Comparison of ENCODE assay signal across 1 cellular context in the genomic region with DNA sequence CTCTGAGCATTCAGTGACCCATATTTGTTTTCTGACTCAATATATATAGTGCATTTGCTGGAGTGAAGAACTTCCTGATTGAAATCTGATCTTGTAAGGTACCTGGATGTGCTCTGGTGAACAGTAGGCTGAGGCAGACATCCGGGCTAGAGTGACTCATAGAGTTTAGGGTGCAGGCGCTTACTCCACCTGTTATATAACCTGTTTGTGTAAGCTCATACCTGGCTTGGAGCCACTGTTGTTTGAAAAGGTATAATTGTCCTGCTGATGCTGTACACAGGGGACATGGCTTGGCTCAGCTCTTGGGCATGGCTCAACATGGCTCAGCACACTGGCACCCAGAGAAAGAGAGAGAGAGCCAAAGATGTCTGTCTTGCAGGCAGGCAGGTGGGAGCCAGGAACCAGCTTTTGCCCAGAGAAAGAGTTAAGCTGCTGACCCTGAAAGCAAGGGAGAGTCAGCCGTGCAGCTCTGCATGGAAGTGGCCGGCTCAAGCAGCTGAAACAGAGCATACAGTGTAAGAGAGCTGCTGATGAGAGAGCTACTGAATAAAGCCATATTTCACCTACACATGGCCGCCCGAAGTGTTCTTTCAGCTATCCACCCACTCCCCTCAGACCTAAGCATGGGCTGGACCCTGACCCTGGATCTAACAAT.
TF ChIP-seq lines count a peak whose summit lies in the region.

No MANE protein-coding gene starts in this region.

TF ChIP-seq in GM23338, 12 proteins besides CTCF, POLR2A, EP300 and RAD21 (continued from another document):
- TF ChIP-seq, protein P1, sequence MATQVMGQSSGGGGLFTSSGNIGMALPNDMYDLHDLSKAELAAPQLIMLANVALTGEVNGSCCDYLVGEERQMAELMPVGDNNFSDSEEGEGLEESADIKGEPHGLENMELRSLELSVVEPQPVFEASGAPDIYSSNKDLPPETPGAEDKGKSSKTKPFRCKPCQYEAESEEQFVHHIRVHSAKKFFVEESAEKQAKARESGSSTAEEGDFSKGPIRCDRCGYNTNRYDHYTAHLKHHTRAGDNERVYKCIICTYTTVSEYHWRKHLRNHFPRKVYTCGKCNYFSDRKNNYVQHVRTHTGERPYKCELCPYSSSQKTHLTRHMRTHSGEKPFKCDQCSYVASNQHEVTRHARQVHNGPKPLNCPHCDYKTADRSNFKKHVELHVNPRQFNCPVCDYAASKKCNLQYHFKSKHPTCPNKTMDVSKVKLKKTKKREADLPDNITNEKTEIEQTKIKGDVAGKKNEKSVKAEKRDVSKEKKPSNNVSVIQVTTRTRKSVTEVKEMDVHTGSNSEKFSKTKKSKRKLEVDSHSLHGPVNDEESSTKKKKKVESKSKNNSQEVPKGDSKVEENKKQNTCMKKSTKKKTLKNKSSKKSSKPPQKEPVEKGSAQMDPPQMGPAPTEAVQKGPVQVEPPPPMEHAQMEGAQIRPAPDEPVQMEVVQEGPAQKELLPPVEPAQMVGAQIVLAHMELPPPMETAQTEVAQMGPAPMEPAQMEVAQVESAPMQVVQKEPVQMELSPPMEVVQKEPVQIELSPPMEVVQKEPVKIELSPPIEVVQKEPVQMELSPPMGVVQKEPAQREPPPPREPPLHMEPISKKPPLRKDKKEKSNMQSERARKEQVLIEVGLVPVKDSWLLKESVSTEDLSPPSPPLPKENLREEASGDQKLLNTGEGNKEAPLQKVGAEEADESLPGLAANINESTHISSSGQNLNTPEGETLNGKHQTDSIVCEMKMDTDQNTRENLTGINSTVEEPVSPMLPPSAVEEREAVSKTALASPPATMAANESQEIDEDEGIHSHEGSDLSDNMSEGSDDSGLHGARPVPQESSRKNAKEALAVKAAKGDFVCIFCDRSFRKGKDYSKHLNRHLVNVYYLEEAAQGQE (IDR thresholded peaks at IDR 0.05; ENCODE audit: unreplicated experiment) = no peak
